In genomic region chrX:136692271-136692670, GRCh38 we compare ENCODE assay signal across 17 cellular contexts. TPM values are rescaled to one million over a fixed set of nuclear protein-coding genes. Genes with fewer than 3 reads are reported as not detected.
DNase-seq lines count a peak whose midpoint lies in the region; ATAC-seq and TF ChIP-seq lines count a peak whose summit lies in the region.
"Had no signal": no experiment of that assay in that cellular context is flagged by ENCODE, and none has a peak within 500 bp of the region (broad histone marks: within the 10 kb centered on the region; RNA-seq: fewer than 3 reads in every experiment).

No MANE protein-coding gene starts in this region.

- ATAC-seq in naive thymus-derived CD8-positive, alpha-beta T cell: no peak
- ATAC-seq in psoas muscle (no peak), HG03354 (IDR thresholded peaks at IDR 0.05; ENCODE audit: poor library complexity, severe bottlenecking, unreplicated experiment) (no peak)

- peak overlapping the region; percentile 14 to 99 (median 82) for H3K27ac Mint-ChIP-seq in CD4-positive, alpha-beta memory T cell
- H3K27ac Mint-ChIP-seq in naive thymus-derived CD8-positive, alpha-beta T cell: peak overlapping the region in 8 of 10 donors; percentile 40 to 97 (median 86)
- H3K27ac Mint-ChIP-seq: H9 had no signal

- H3K36me3 Mint-ChIP-seq in CD4-positive, alpha-beta memory T cell: peaks cover 10 to 28% of the 10 kb centered on the region in 2 donors
- H3K36me3 Mint-ChIP-seq in naive thymus-derived CD8-positive, alpha-beta T cell: peaks cover 0 to 13% (median 5%) of the 10 kb centered on the region in 3 donors

- CTCF ChIA-PET in CD4-positive, alpha-beta memory T cell (lab: Charles Lee; ENCODE audit: partially characterized antibody): interaction anchor here (3.5 kb wide), 1 partner anchor 83 kb away, joined by 18 read pairs; no protein-coding TSS in a partner anchor

- WGBS in psoas muscle, 3 donors: 75 to 98% (median 94%) methylated on average over 4 of the region's 4 CpGs

- H3K9me3 Mint-ChIP-seq in CD4-positive, alpha-beta memory T cell: peaks cover 0 to 2% (median 0%) of the 10 kb centered on the region in 8 donors
- H3K9me3 Mint-ChIP-seq in naive thymus-derived CD8-positive, alpha-beta T cell: peaks cover 0 to 2% (median 0%) of the 10 kb centered on the region in 9 donors

- H3K27me3 Mint-ChIP-seq in CD4-positive, alpha-beta memory T cell: no peaks in the 10 kb centered on the region
- no peaks in the 10 kb centered on the region for H3K27me3 Mint-ChIP-seq in naive thymus-derived CD8-positive, alpha-beta T cell

- no peaks in the 10 kb centered on the region for H3K27me3 ChIP-seq in CD4-positive, alpha-beta memory T cell (ENCODE audit: insufficient read depth, low read length)
- no peaks in the 10 kb centered on the region for H3K27me3 ChIP-seq in brain microvascular endothelial cell (replicated peaks)
- H3K27me3 ChIP-seq in psoas muscle (ENCODE audit: insufficient read depth in 3 of 3, low read length in 2 of 3): peaks cover 0 to 4% (median 0%) of the 10 kb centered on the region in 3 donors
- H3K27me3 ChIP-seq: SJCRH30 had no signal

- H3K27ac ChIP-seq in CD4-positive, alpha-beta memory T cell (ENCODE audit: low read depth, low read length): peak overlapping the region; percentile 34
- H3K27ac ChIP-seq in brain microvascular endothelial cell (no peak overlapping the region), psoas muscle (no peak overlapping the region)
- H3K27ac ChIP-seq: RWPE1, SJCRH30 had no signal

- intact Hi-C loops in CD4-positive, alpha-beta memory T cell (cut with micrococcal nuclease): no loop called here
- intact Hi-C loops in psoas muscle (cut with DNase I): no loop called here

- H3K4me3 Mint-ChIP-seq in CD4-positive, alpha-beta memory T cell: peak overlapping the region in 4 of 8 donors; percentile 4 to 62 (median 43)
- peak overlapping the region in 1 of 10 donors; percentile 33 for H3K4me3 Mint-ChIP-seq in naive thymus-derived CD8-positive, alpha-beta T cell
- H3K4me3 Mint-ChIP-seq: H9 had no signal

- POLR2A ChIA-PET in CD4-positive, alpha-beta memory T cell (lab: Charles Lee; ENCODE audit: partially characterized antibody): interaction anchor here (1.6 to 4.5 kb wide), 6 partner anchors 13 to 84 kb away, joined by 4 to 53 read pairs (median 8); no protein-coding TSS in a partner anchor
- POLR2A ChIA-PET in naive thymus-derived CD8-positive, alpha-beta T cell (lab: Charles Lee): no interaction called here

- in situ Hi-C loops in brain microvascular endothelial cell (cut with HindIII; ENCODE audit: low pct_ligation_motif_present, low sequenced_read_pairs): no loop called here

- no peaks in the 10 kb centered on the region for H3K36me3 ChIP-seq in CD4-positive, alpha-beta memory T cell (ENCODE audit: insufficient read depth, low read length)
- H3K36me3 ChIP-seq in brain microvascular endothelial cell (replicated peaks) (no peaks in the 10 kb centered on the region), psoas muscle (ENCODE audit: insufficient read depth in 1 of 2, low read depth in 1 of 2) (peaks cover 0 to 23% of the 10 kb centered on the region in 2 donors)
- H3K36me3 ChIP-seq: SJCRH30 had no signal

- H3K4me1 ChIP-seq in CD4-positive, alpha-beta memory T cell (ENCODE audit: insufficient read depth, low read length): peaks cover 87% of the 10 kb centered on the region
- no peaks in the 10 kb centered on the region for H3K4me1 ChIP-seq in psoas muscle
- H3K4me1 ChIP-seq: SJCRH30 had no signal

- DNase-seq in CD4-positive, alpha-beta memory T cell: no peak
- DNase-seq in NCI-H226: peak; percentile 71
- peak; percentile 14 for DNase-seq in brain microvascular endothelial cell
- no peak for DNase-seq in naive thymus-derived CD8-positive, alpha-beta T cell
- DNase-seq in OCI-M1 (lab: John Stamatoyannopoulos, UW): no peak
- no peak for DNase-seq in psoas muscle
- DNase-seq: AML-193, H9, IMR-90, NCI-H1436 treated with DMSO at 0.1 percent for 48 hours, NCI-H2081, NCI-H524 treated with DMSO at 0.1 percent for 48 hours, SJCRH30 had no signal

- H3K4me3 ChIP-seq in CD4-positive, alpha-beta memory T cell (ENCODE audit: low read length in 2 of 2): no peak overlapping the region
- H3K4me3 ChIP-seq in brain microvascular endothelial cell (ENCODE audit: low read depth, low read length) (no peak overlapping the region), psoas muscle (no peak overlapping the region)
- H3K4me3 ChIP-seq: SJCRH30 had no signal

- no peaks in the 10 kb centered on the region for H3K9me3 ChIP-seq in CD4-positive, alpha-beta memory T cell (ENCODE audit: control insufficient read depth in 1 of 2, low read length in 2 of 2)
- no peaks in the 10 kb centered on the region for H3K9me3 ChIP-seq in psoas muscle
- H3K9me3 ChIP-seq: SJCRH30 had no signal

- H3K4me1 Mint-ChIP-seq in CD4-positive, alpha-beta memory T cell: peaks cover 52 to 90% (median 66%) of the 10 kb centered on the region in 4 donors
- peaks cover 22 to 88% (median 67%) of the 10 kb centered on the region in 4 donors for H3K4me1 Mint-ChIP-seq in naive thymus-derived CD8-positive, alpha-beta T cell

- TF ChIP-seq CTCF in brain microvascular endothelial cell (IDR thresholded peaks at IDR 0.05; ENCODE audit: low read depth, low read length, missing control alignments) (no peak), psoas muscle (IDR thresholded peaks at IDR 0.05) (no peak)

RNA-seq across cellular contexts. Expression of gene CD40LG, which starts 44.3 kb away (rescaled TPM):
- total RNA-seq in CD4-positive, alpha-beta memory T cell: 10 to 100 TPM; 68.4 to 75.0 TPM
- 100 to 1,000 TPM; 109 to 137 TPM for polyA plus RNA-seq in CD4-positive, alpha-beta memory T cell
- total RNA-seq in naive thymus-derived CD8-positive, alpha-beta T cell: under 1 TPM in 1 of 2 experiments, not detected in 1; 0.19 TPM
- under 1 TPM; 0.10 to 0.22 (median 0.17) TPM for polyA plus RNA-seq in naive thymus-derived CD8-positive, alpha-beta T cell
- total RNA-seq in psoas muscle: under 1 TPM in 1 of 4 donors, not detected in 3; 0.25 TPM
- polyA plus RNA-seq in psoas muscle: not detected
- total RNA-seq: H9, HT-29, IMR-90, OCI-LY7, SJCRH30 had no signal
- polyA plus RNA-seq: IMR-90 had no signal

Comparison
In these comparisons a context has a peak if more than half of its experiments do, and no peak if none do; other contexts are left out.
1. DNase-seq: peak in NCI-H226 (single experiment) and brain microvascular endothelial cell (single experiment); none in CD4-positive, alpha-beta memory T cell (0 of 5), naive thymus-derived CD8-positive, alpha-beta T cell (0 of 10), OCI-M1 (single experiment) and psoas muscle (0 of 2).
2. RNA of gene CD40LG, which starts 44.3 kb away (total RNA-seq): 68.4 to 75.0 TPM in CD4-positive, alpha-beta memory T cell; 0.19 TPM in naive thymus-derived CD8-positive, alpha-beta T cell and 0.25 TPM in psoas muscle; every median in the first group is over 10 times any median in the second.